In the genomic region with DNA sequence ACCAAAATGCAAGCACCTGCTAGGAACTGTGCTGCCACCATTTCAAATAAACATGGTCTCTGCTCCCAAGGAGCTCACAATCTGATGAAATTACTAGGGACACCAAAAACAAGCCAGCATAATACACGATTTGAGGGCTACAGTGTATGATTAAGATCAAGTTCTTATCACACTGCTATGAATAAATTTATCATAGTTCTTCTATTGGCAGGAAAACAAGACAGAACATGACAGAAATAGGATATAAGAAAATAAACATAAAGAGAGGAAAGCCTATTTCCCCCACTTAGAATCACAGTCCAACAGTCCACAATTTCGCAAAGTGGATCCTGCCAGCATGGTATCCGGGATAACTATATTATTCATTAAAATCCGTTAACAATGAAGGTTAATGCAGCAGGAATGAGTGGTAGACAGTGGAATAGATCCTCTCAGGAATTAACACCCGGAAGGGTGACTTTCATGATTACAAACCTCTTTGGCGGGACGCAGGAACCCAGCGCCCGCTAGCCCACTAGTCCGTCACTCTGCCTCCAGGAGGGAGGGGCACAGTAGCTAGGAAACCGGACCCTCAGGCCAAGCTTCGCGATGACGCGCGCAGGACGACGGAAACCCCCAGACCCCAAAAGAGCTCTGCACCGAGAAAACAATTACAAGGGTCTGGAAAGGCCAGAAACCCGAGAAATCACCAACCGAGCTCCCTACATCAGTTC, we compare ENCODE assay signal across 8 cellular contexts. TPM values are rescaled to one million over a fixed set of nuclear protein-coding genes. Genes with fewer than 3 reads are reported as not detected.
DNase-seq lines count a peak whose midpoint lies in the region; ATAC-seq, FAIRE-seq and TF ChIP-seq lines count a peak whose summit lies in the region.

No MANE protein-coding gene starts in this region.

- H3K27me3 ChIP-seq in astrocyte (ENCODE audit: insufficient read depth, low read length) (no peaks in the 10 kb centered on the region), iPS-20b (ENCODE audit: insufficient read depth, low read length) (no peaks in the 10 kb centered on the region), small intestine (ENCODE audit: control insufficient read depth in 2 of 2, insufficient read depth in 2 of 2, low read length in 2 of 2) (no peaks in the 10 kb centered on the region)

- H3K4me2 ChIP-seq in astrocyte (ENCODE audit: low read length), result peak overlapping the region; percentile 92

- no peaks in the 10 kb centered on the region for H3K9me3 ChIP-seq in astrocyte (ENCODE audit: insufficient read depth, low read depth, low read length)
- no peaks in the 10 kb centered on the region for H3K9me3 ChIP-seq in iPS-20b (ENCODE audit: insufficient read depth, low read depth, low read length)
- no peaks in the 10 kb centered on the region for H3K9me3 ChIP-seq in small intestine (ENCODE audit: control insufficient read depth, low read depth)

- H3K4me3 Mint-ChIP-seq in activated T-cell treated with anti-CD3 and anti-CD28 coated beads, Interleukin-2, amount 50 U/mL, for 72 hours, result peak overlapping the region; percentile 85 to 92
- H3K4me3 Mint-ChIP-seq in astrocyte (ENCODE audit: unreplicated experiment), result peak overlapping the region; percentile 89

- H3K36me3 ChIP-seq in astrocyte (ENCODE audit: insufficient read depth, low read length) (peaks cover 2% of the 10 kb centered on the region), iPS-20b (ENCODE audit: insufficient read depth, low read depth, low read length) (peaks cover 7% of the 10 kb centered on the region; the same call in 1 of the 2 replicates), small intestine (ENCODE audit: control insufficient read depth in 2 of 2, insufficient read depth in 2 of 2, low read length in 2 of 2) (peaks cover 0 to 2% of the 10 kb centered on the region in 2 donors)

- peaks cover 72% of the 10 kb centered on the region for H3K79me2 ChIP-seq in astrocyte (ENCODE audit: insufficient read depth, low read length)

- no peak for TF ChIP-seq CTCF in astrocyte (IDR thresholded peaks at IDR 0.05; ENCODE audit: insufficient read depth, low read depth, low read length)

- H4K20me1 ChIP-seq in astrocyte (ENCODE audit: insufficient read depth, low read length), result peaks cover 2% of the 10 kb centered on the region

- H3K9ac ChIP-seq in astrocyte (ENCODE audit: low read length), result peak overlapping the region; percentile 91
- H3K9ac ChIP-seq in iPS-20b (ENCODE audit: low read depth, low read length), result peak overlapping the region; percentile 89

- peaks cover 73% of the 10 kb centered on the region for H3K4me1 Mint-ChIP-seq in activated T-cell treated with anti-CD3 and anti-CD28 coated beads, Interleukin-2, amount 50 U/mL, for 72 hours (ENCODE audit: low read depth)
- no peaks in the 10 kb centered on the region for H3K4me1 Mint-ChIP-seq in astrocyte (ENCODE audit: low read depth, unreplicated experiment)

- FAIRE-seq in astrocyte (lab: Jason Lieb, UNC) (no peak), small intestine (lab: Jason Lieb, UNC) (no peak)

- H3K9me3 Mint-ChIP-seq in activated T-cell treated with anti-CD3 and anti-CD28 coated beads, Interleukin-2, amount 50 U/mL, for 72 hours, result no peaks in the 10 kb centered on the region
- no peaks in the 10 kb centered on the region for H3K9me3 Mint-ChIP-seq in astrocyte (ENCODE audit: unreplicated experiment)

- H3K27ac Mint-ChIP-seq in activated T-cell treated with anti-CD3 and anti-CD28 coated beads, Interleukin-2, amount 50 U/mL, for 72 hours, result peak overlapping the region; percentile 95
- H3K27ac Mint-ChIP-seq in astrocyte (ENCODE audit: unreplicated experiment), result peak overlapping the region; percentile 73

- H3K36me3 Mint-ChIP-seq in activated T-cell treated with anti-CD3 and anti-CD28 coated beads, Interleukin-2, amount 50 U/mL, for 72 hours (ENCODE audit: insufficient read depth in 2 of 2), result peaks cover 6 to 23% of the 10 kb centered on the region in 2 donors
- peaks cover 2% of the 10 kb centered on the region for H3K36me3 Mint-ChIP-seq in astrocyte (ENCODE audit: low read depth, unreplicated experiment)

- H2AFZ ChIP-seq in astrocyte (ENCODE audit: low read depth, low read length), result peak overlapping the region; percentile 65

- WGBS in small intestine, 3 donors, result 0 to 1% (median 0%) methylated on average over 21 of the region's 21 CpGs

- peak overlapping the region; percentile 93 for H3K27ac ChIP-seq in astrocyte (ENCODE audit: low read depth, low read length)
- H3K27ac ChIP-seq in iPS-20b (ENCODE audit: low read length), result peak overlapping the region; percentile 37
- H3K27ac ChIP-seq in small intestine (ENCODE audit: low read depth in 1 of 2, low read length in 1 of 2), result peak overlapping the region in 1 of 2 donors; percentile 80

- peak overlapping the region; percentile 93 for H3K4me3 ChIP-seq in astrocyte (ENCODE audit: insufficient read depth, low read depth, low read length)
- peak overlapping the region; percentile 93 for H3K4me3 ChIP-seq in iPS-20b (ENCODE audit: low read length)
- H3K4me3 ChIP-seq in small intestine (ENCODE audit: low read depth in 1 of 2, low read length in 2 of 2), result peak overlapping the region; percentile 47 to 77

- H3K4me1 ChIP-seq in astrocyte (ENCODE audit: insufficient read depth, low read length) (peaks cover 18% of the 10 kb centered on the region), iPS-20b (ENCODE audit: insufficient read depth, low read length) (peaks cover 4% of the 10 kb centered on the region; the same call in 1 of the 2 replicates), small intestine (ENCODE audit: control insufficient read depth in 2 of 2, insufficient read depth in 1 of 2, low read depth in 1 of 2, low read length in 1 of 2) (peaks cover 0 to 3% of the 10 kb centered on the region in 2 donors)

- DNase-seq in activated T-cell treated with anti-CD3 and anti-CD28 coated beads, Interleukin-2, amount 50 U/mL, for 72 hours, result no peak
- no peak for DNase-seq in activated T-cell treated with anti-CD3 and anti-CD28 coated beads for 4 hours
- peak; percentile 74 for DNase-seq in NCI-H146 (lab: John Stamatoyannopoulos, UW)
- peak; percentile 45 for DNase-seq in astrocyte (ENCODE audit: low read depth)
- no peak for DNase-seq in small intestine
- no peak for DNase-seq in GF-D8 (lab: John Stamatoyannopoulos, UW)

- peak; percentile 33 to 44 for ATAC-seq in activated T-cell treated with anti-CD3 and anti-CD28 coated beads, Interleukin-2, amount 50 U/mL, for 72 hours (replicated peaks in 1 of 2)
- peak; percentile 32 for ATAC-seq in HG02623 (IDR thresholded peaks at IDR 0.05; ENCODE audit: unreplicated experiment)

- no peaks in the 10 kb centered on the region for H3K27me3 Mint-ChIP-seq in activated T-cell treated with anti-CD3 and anti-CD28 coated beads, Interleukin-2, amount 50 U/mL, for 72 hours (ENCODE audit: low read depth)
- H3K27me3 Mint-ChIP-seq in astrocyte (ENCODE audit: low read depth, unreplicated experiment), result no peaks in the 10 kb centered on the region

RNA-seq across cellular contexts. Expression of a gene that starts 0.7 kb away (rescaled TPM):
- total RNA-seq in activated T-cell treated with anti-CD3 and anti-CD28 coated beads, Interleukin-2, amount 50 U/mL, for 72 hours, result 10 to 100 TPM; 44.6 to 55.3 TPM
- 23.4 and 26.2 TPM in 2 replicates for total RNA-seq in astrocyte
- 10 to 100 TPM; 10.3 to 13.2 (median 11.1) TPM for polyA plus RNA-seq in small intestine

RNA-seq across cellular contexts. Expression of a gene that starts 0.8 kb away (rescaled TPM):
- total RNA-seq in activated T-cell treated with anti-CD3 and anti-CD28 coated beads, Interleukin-2, amount 50 U/mL, for 72 hours, result 10 to 100 TPM; 10.6 to 11.0 TPM
- total RNA-seq in astrocyte, result 13.4 and 13.9 TPM in 2 replicates
- 1 to 10 TPM; 1.6 to 5.5 (median 3.1) TPM for polyA plus RNA-seq in small intestine

RNA-seq across cellular contexts. Expression of a gene that starts 46.1 kb away (rescaled TPM):
- 10 to 100 TPM; 30.5 to 34.6 TPM for total RNA-seq in activated T-cell treated with anti-CD3 and anti-CD28 coated beads, Interleukin-2, amount 50 U/mL, for 72 hours
- total RNA-seq in astrocyte, result 27.1 and 27.4 TPM in 2 replicates
- 1 to 10 TPM in 1 of 3 donors, under 1 TPM in 2; 0.45 to 2.4 (median 0.81) TPM for polyA plus RNA-seq in small intestine

Comparison
In these comparisons a context has a peak if more than half of its experiments do, and no peak if none do; other contexts are left out.
1. DNase-seq: peak in NCI-H146 (single experiment) and astrocyte (single experiment); none in activated T-cell treated with anti-CD3 and anti-CD28 coated beads, Interleukin-2, amount 50 U/mL, for 72 hours (0 of 2), activated T-cell treated with anti-CD3 and anti-CD28 coated beads for 4 hours (single experiment), small intestine (single experiment) and GF-D8 (single experiment).
2. Peak in every context shown above with its lines, with median percentiles within 50 percentile points of each other: H3K4me3 ChIP-seq.